Comparison of ENCODE assay signal across 12 cellular contexts in genomic region chr19:38695832-38696732, GRCh38. TPM values are rescaled to one million over a fixed set of nuclear protein-coding genes. Genes with fewer than 3 reads are reported as not detected.
DNase-seq lines count a peak whose midpoint lies in the region; ATAC-seq and TF ChIP-seq lines count a peak whose summit lies in the region.
"Had no signal": no experiment of that assay in that cellular context is flagged by ENCODE, and none has a peak within 500 bp of the region (broad histone marks: within the 10 kb centered on the region; RNA-seq: fewer than 3 reads in every experiment).

No MANE protein-coding gene starts in this region.

- H3K79me2 ChIP-seq in PC-9 (ENCODE audit: low read depth) = peaks cover 98% of the 10 kb centered on the region

- H3K4me3 ChIP-seq in PC-9 (no peak overlapping the region), gastroesophageal sphincter (peak overlapping the region in 1 of 2 donors; percentile 7)

- BruUV-seq in PC-9 (replicated peaks; lab: Mats Ljungman, UMichigan) = no TSS peak

- H3K4me3 Mint-ChIP-seq in CD14-positive monocyte (peak overlapping the region in 1 of 2 donors; percentile 66), progenitor cell of endocrine pancreas (ENCODE audit: low read depth) (no peak overlapping the region)

- H3K36me3 ChIP-seq in PC-9 (ENCODE audit: low read depth) (peaks cover 33% of the 10 kb centered on the region), gastroesophageal sphincter (peaks cover 0 to 10% of the 10 kb centered on the region in 2 donors)

- peaks cover 74% of the 10 kb centered on the region for H3K4me1 Mint-ChIP-seq in CD14-positive monocyte
- H3K4me1 Mint-ChIP-seq in progenitor cell of endocrine pancreas (ENCODE audit: low read depth) = peaks cover 54% of the 10 kb centered on the region

- H3K4me2 ChIP-seq in PC-9 = no peak overlapping the region

- H4K20me1 ChIP-seq in PC-9 (ENCODE audit: insufficient read depth) = peaks cover 27% of the 10 kb centered on the region

- H3K27me3 ChIP-seq in PC-9 (ENCODE audit: insufficient read depth, low read depth) (no peaks in the 10 kb centered on the region), gastroesophageal sphincter (no peaks in the 10 kb centered on the region)

- H3K36me3 Mint-ChIP-seq in CD14-positive monocyte (peaks cover 23 to 51% of the 10 kb centered on the region in 2 donors), progenitor cell of endocrine pancreas (ENCODE audit: insufficient read depth) (peaks cover 6% of the 10 kb centered on the region)
- H3K36me3 Mint-ChIP-seq: activated naive CD4-positive, alpha-beta T cell treated with anti-CD3 and anti-CD28 coated beads, Interleukin-2, amount 50 U/mL, for 72 hours had no signal

- WGBS in gastroesophageal sphincter (ENCODE audit: low coverage in 1 of 2), 2 donors = 66 to 84% methylated on average over 7 to 14 of the region's 22 CpGs

- intact Hi-C loops in CD14-positive monocyte (cut with micrococcal nuclease) (no loop called here), PC-9 (cut with micrococcal nuclease; ENCODE audit: unreplicated experiment) (no loop called here)

- TF ChIP-seq CTCF in CD14-positive monocyte (IDR thresholded peaks at IDR 0.05) = no peak
- TF ChIP-seq CTCF in PC-9 (conservative IDR thresholded peaks at IDR 0.05) = no peak
- no peak for TF ChIP-seq CTCF in gastroesophageal sphincter (IDR thresholded peaks at IDR 0.05)
- no peak for TF ChIP-seq CTCF in progenitor cell of endocrine pancreas (IDR thresholded peaks at IDR 0.05; ENCODE audit: unreplicated experiment)

- H3K4me1 ChIP-seq in PC-9 (replicated peaks; ENCODE audit: insufficient read depth) (peaks cover 40% of the 10 kb centered on the region), gastroesophageal sphincter (peaks cover 16 to 100% (median 83%) of the 10 kb centered on the region in 3 donors)

- H3K27me3 Mint-ChIP-seq in CD14-positive monocyte (ENCODE audit: low read depth in 3 of 3) = no peaks in the 10 kb centered on the region
- H3K27me3 Mint-ChIP-seq in progenitor cell of endocrine pancreas = no peaks in the 10 kb centered on the region

- POLR2A ChIA-PET in PC-9 (lab: Charles Lee; ENCODE audit: unreplicated experiment) = no interaction called here

- H3K9me3 Mint-ChIP-seq in CD14-positive monocyte (peaks cover 0 to 2% (median 0%) of the 10 kb centered on the region in 7 donors), progenitor cell of endocrine pancreas (ENCODE audit: low read depth) (no peaks in the 10 kb centered on the region)
- H3K9me3 Mint-ChIP-seq: activated naive CD4-positive, alpha-beta T cell treated with anti-CD3 and anti-CD28 coated beads, Interleukin-2, amount 50 U/mL, for 72 hours had no signal

- H3K9me3 ChIP-seq in PC-9 (ENCODE audit: insufficient read depth, low read depth) (no peaks in the 10 kb centered on the region), gastroesophageal sphincter (no peaks in the 10 kb centered on the region)

- peak overlapping the region; percentile 100 for H3K27ac ChIP-seq in PC-9
- H3K27ac ChIP-seq in gastroesophageal sphincter = peak overlapping the region; percentile 90 to 100 (median 94)
- H3K27ac ChIP-seq: WERI-Rb-1 had no signal

- TF ChIP-seq EP300 in gastroesophageal sphincter (IDR thresholded peaks at IDR 0.05) = no peak

- TF ChIP-seq POLR2A in gastroesophageal sphincter (IDR thresholded peaks at IDR 0.05) = no peak

- CTCF ChIA-PET in PC-9 (lab: Charles Lee) = interaction anchor here (0.6 kb wide), 1 partner anchor 292 kb away, joined by 5 read pairs; no protein-coding TSS in a partner anchor

- no peak overlapping the region for H2AFZ ChIP-seq in PC-9

- ATAC-seq in gastroesophageal sphincter = no peak
- no peak for ATAC-seq in HG03520 (IDR thresholded peaks at IDR 0.05; ENCODE audit: unreplicated experiment)
- no peak for ATAC-seq in GM18498 (IDR thresholded peaks at IDR 0.05; ENCODE audit: unreplicated experiment)
- no peak for ATAC-seq in HG02885 (IDR thresholded peaks at IDR 0.05; ENCODE audit: poor library complexity, unreplicated experiment)
- ATAC-seq: activated naive CD4-positive, alpha-beta T cell treated with anti-CD3 and anti-CD28 coated beads, Interleukin-2, amount 50 U/mL, for 72 hours had no signal

- DNase-seq in CD14-positive monocyte (ENCODE audit: low spot score) (no peak), PC-9 (no peak), progenitor cell of endocrine pancreas (ENCODE audit: low spot score, unreplicated experiment) (no peak), NCI-H510A treated with DMSO at 0.1 percent for 48 hours (lab: John Stamatoyannopoulos, UW) (no peak)
- DNase-seq: erythroblast, mesendoderm, WERI-Rb-1 had no signal

- H3K27ac Mint-ChIP-seq in CD14-positive monocyte = peak overlapping the region; percentile 74 to 96 (median 90)
- peak overlapping the region; percentile 99 for H3K27ac Mint-ChIP-seq in progenitor cell of endocrine pancreas

- no peaks in the 10 kb centered on the region for H3K9me2 ChIP-seq in PC-9 (ENCODE audit: insufficient read depth)

- peaks cover 79% of the 10 kb centered on the region for H3F3A ChIP-seq in PC-9 (ENCODE audit: insufficient read depth, low read depth)

RNA-seq across cellular contexts. Expression of gene CAPN12, which starts 48.2 kb away (rescaled TPM):
- not detected for polyA plus RNA-seq in CD14-positive monocyte
- total RNA-seq in PC-9 (2021) (38.4 and 43.9 TPM in 2 replicates), gastroesophageal sphincter (1 to 10 TPM in 2 of 4 donors, under 1 TPM in 1, not detected in 1; 0.93 to 2.2 (median 1.1) TPM), progenitor cell of endocrine pancreas (4.1 and 5.0 TPM in 2 replicates)

RNA-seq across cellular contexts. Expression of gene ACTN4, which starts 48.6 kb away (rescaled TPM):
- polyA plus RNA-seq in CD14-positive monocyte = 10 to 100 TPM in 1 of 2 donors, 1 to 10 TPM in 1; 8.4 to 16.0 TPM
- total RNA-seq in PC-9 (2021) (1,066 and 1,233 TPM in 2 replicates), gastroesophageal sphincter (100 to 1,000 TPM; 337 to 938 (median 507) TPM), progenitor cell of endocrine pancreas (639 and 657 TPM in 2 replicates)
